Comparison of ENCODE assay signal across 23 cellular contexts in the genomic region with DNA sequence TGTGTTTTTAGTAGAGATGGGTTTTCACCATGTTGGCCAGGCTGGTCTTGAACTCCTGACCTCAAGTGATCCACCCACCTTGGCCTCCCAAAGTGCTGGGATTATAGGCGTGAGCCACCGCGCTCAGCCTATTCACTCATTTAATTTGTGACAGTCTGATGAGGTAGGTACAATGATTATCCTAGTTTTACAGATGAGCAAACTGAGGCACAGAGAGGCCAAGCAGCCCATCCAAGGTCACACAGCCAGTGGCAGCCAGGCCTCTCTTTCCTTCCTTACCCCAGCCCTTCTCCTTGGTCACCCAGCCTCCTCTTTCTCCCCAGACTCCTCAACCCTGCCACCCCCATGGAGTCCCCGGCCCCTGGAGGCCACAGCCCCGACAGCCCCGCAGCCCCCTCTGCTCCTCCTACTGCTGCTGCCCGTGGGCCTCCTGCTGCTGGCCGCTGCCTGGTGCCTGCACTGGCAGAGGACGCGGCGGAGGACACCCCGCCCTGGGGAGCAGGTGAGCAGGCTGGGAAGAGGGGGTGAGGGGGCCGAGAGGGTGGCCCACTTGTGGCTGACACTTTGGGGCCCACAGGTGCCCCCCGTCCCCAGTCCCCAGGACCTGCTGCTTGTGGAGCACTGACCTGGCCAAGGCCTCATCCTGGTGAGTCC.
"Had no signal": no experiment of that assay in that cellular context is flagged by ENCODE, and none has a peak within 500 bp of the region (broad histone marks: within the 10 kb centered on the region; RNA-seq: fewer than 3 reads in every experiment).

No MANE protein-coding gene starts in this region.

- H3K27me3 Mint-ChIP-seq: stimulated activated memory B cell treated with anti-CD40 and anti-IgM and Interleukin-4, amounts not matched to agents 10 μg/mL and 1 μg/mL and 100 μg/mL, for 72 hours had no signal

- H3K27ac Mint-ChIP-seq: endodermal cell; stimulated activated memory B cell treated with anti-CD40 and anti-IgM and Interleukin-4, amounts not matched to agents 10 μg/mL and 1 μg/mL and 100 μg/mL, for 72 hours had no signal

- H3K4me3 ChIP-seq: body of pancreas, cardiac muscle cell, gastroesophageal sphincter, heart left ventricle, right lobe of liver, skin epidermis, stomach, suprapubic skin, tibial nerve had no signal

- H3K36me3 ChIP-seq: cardiac muscle cell, right lobe of liver had no signal

- H3K9me3 Mint-ChIP-seq: activated T-cell treated with anti-CD3 and anti-CD28 coated beads, Interleukin-2, amount 50 U/mL, for 72 hours; nephron progenitor cell; stimulated activated memory B cell treated with anti-CD40 and anti-IgM and Interleukin-4, amounts not matched to agents 10 μg/mL and 1 μg/mL and 100 μg/mL, for 72 hours had no signal

- H3K4me3 Mint-ChIP-seq: nephron progenitor cell; stimulated activated memory B cell treated with anti-CD40 and anti-IgM and Interleukin-4, amounts not matched to agents 10 μg/mL and 1 μg/mL and 100 μg/mL, for 72 hours had no signal

- H3K27ac ChIP-seq: body of pancreas, cardiac muscle cell, heart left ventricle, right lobe of liver, skin epidermis, suprapubic skin, tibial nerve had no signal

- H3K4me1 ChIP-seq: body of pancreas, right lobe of liver had no signal

- DNase-seq: activated CD4-positive, alpha-beta T cell treated with anti-CD3 and anti-CD28 coated beads, Interleukin-2, amount 50 U/mL, for 48 hours; activated CD8-positive, alpha-beta memory T cell treated with anti-CD3 and anti-CD28 coated beads, Interleukin-2, amount 50 U/mL, for 48 hours; activated gamma-delta T cell; activated T-cell treated with anti-CD3 and anti-CD28 coated beads, Interleukin-2, amount 50 U/mL, for 72 hours; anterior cingulate cortex; body of pancreas; cortex of kidney; endodermal cell; heart left ventricle; islet precursor cell; left cardiac atrium; midbrain; nephron progenitor cell; nucleus accumbens; right lobe of liver; stimulated activated CD4-positive, alpha-beta T cell treated with anti-CD3 and anti-CD28 coated beads, Interleukin-2, amount 100 ng/mL, for 24 hours; stomach had no signal

- H3K27me3 ChIP-seq: body of pancreas, cardiac muscle cell, gastroesophageal sphincter, heart left ventricle, right lobe of liver, stomach, suprapubic skin, tibial nerve had no signal

- ATAC-seq: activated T-cell treated with anti-CD3 and anti-CD28 coated beads, Interleukin-2, amount 50 U/mL, for 72 hours; body of pancreas; gastroesophageal sphincter; heart left ventricle; left cardiac atrium; stimulated activated memory B cell treated with anti-CD40 and anti-IgM and Interleukin-4, amounts not matched to agents 10 μg/mL and 1 μg/mL and 100 μg/mL, for 72 hours had no signal

- H3K9me3 ChIP-seq: body of pancreas, gastroesophageal sphincter, heart left ventricle, right lobe of liver, stomach, suprapubic skin, tibial nerve had no signal
